23 cellular contexts compared by ENCODE assay signal in genomic region chr9:121622842-121623203, GRCh38. TPM values are rescaled to one million over a fixed set of nuclear protein-coding genes. Genes with fewer than 3 reads are reported as not detected.
A peak's percentile ranks its signal among the peaks of the same experiment; 100 is the strongest.
DNase-seq lines count a peak whose midpoint lies in the region; ATAC-seq and TF ChIP-seq lines count a peak whose summit lies in the region.
"Had no signal": no experiment of that assay in that cellular context is flagged by ENCODE, and none has a peak within 500 bp of the region (broad histone marks: within the 10 kb centered on the region; RNA-seq: fewer than 3 reads in every experiment).

No MANE protein-coding gene starts in this region.

- TF ChIP-seq POLR2A in uterus (IDR thresholded peaks at IDR 0.05) = no peak

- no peaks in the 10 kb centered on the region for H3K36me3 ChIP-seq in cardiac muscle cell
- H3K36me3 ChIP-seq in adipocyte (ENCODE audit: control insufficient read depth, insufficient read depth, low read length, severe bottlenecking) = no peaks in the 10 kb centered on the region
- H3K36me3 ChIP-seq in uterus = no peaks in the 10 kb centered on the region
- H3K36me3 ChIP-seq: ascending aorta, esophagus squamous epithelium had no signal

- TF ChIP-seq CTCF in cardiac muscle cell (IDR thresholded peaks at IDR 0.05; ENCODE audit: low read depth, low read length) (no peak), nephron (IDR thresholded peaks at IDR 0.05; ENCODE audit: unreplicated experiment in 3 of 3) (no peak), uterus (IDR thresholded peaks at IDR 0.05) (no peak)

- H3K9me3 Mint-ChIP-seq in nephron = no peaks in the 10 kb centered on the region
- no peaks in the 10 kb centered on the region for H3K9me3 Mint-ChIP-seq in T-cell
- H3K9me3 Mint-ChIP-seq: activated CD4-positive, alpha-beta memory T cell treated with anti-CD3 and anti-CD28 coated beads for 36 hours; activated naive CD4-positive, alpha-beta T cell treated with anti-CD3 and anti-CD28 coated beads for 36 hours; CD4-positive, alpha-beta T cell; effector memory CD8-positive, alpha-beta T cell; immature natural killer cell had no signal

- ATAC-seq in left ventricle myocardium superior = no peak
- no peak for ATAC-seq in GM18858 (IDR thresholded peaks at IDR 0.05; ENCODE audit: unreplicated experiment)
- no peak for ATAC-seq in T-cell (replicated peaks in 1 of 4)
- ATAC-seq: effector memory CD8-positive, alpha-beta T cell; Right ventricle myocardium inferior had no signal

- H3K27me3 Mint-ChIP-seq in nephron (ENCODE audit: low read depth) = peaks cover under 1% of the 10 kb centered on the region
- peaks cover 3 to 21% of the 10 kb centered on the region in 2 donors for H3K27me3 Mint-ChIP-seq in T-cell

- H3K4me3 ChIP-seq in cardiac muscle cell = no peak overlapping the region
- no peak overlapping the region for H3K4me3 ChIP-seq in adipocyte (ENCODE audit: low read length)
- H3K4me3 ChIP-seq in uterus = no peak overlapping the region
- H3K4me3 ChIP-seq: ascending aorta, esophagus squamous epithelium, skin epidermis had no signal

- H3K4me3 Mint-ChIP-seq in nephron (no peak overlapping the region), T-cell (no peak overlapping the region)
- H3K4me3 Mint-ChIP-seq: activated CD4-positive, alpha-beta memory T cell treated with anti-CD3 and anti-CD28 coated beads for 36 hours; activated naive CD4-positive, alpha-beta T cell treated with anti-CD3 and anti-CD28 coated beads for 36 hours; CD4-positive, alpha-beta T cell; effector memory CD8-positive, alpha-beta T cell; immature natural killer cell had no signal

- H3K27me3 ChIP-seq in cardiac muscle cell = no peaks in the 10 kb centered on the region
- H3K27me3 ChIP-seq in adipocyte (replicated peaks; ENCODE audit: control insufficient read depth, insufficient read depth, low read length) = peaks cover 5% of the 10 kb centered on the region
- H3K27me3 ChIP-seq in uterus = no peaks in the 10 kb centered on the region
- H3K27me3 ChIP-seq: ascending aorta, esophagus squamous epithelium had no signal

- H3K9me3 ChIP-seq in cardiac muscle cell (ENCODE audit: low read depth) = no peaks in the 10 kb centered on the region
- no peaks in the 10 kb centered on the region for H3K9me3 ChIP-seq in adipocyte (ENCODE audit: control insufficient read depth, low read length)
- H3K9me3 ChIP-seq in uterus = no peaks in the 10 kb centered on the region
- H3K9me3 ChIP-seq: ascending aorta, esophagus squamous epithelium had no signal

- intact Hi-C loops in left ventricle myocardium superior (cut with micrococcal nuclease) (no loop called here), uterus (cut with DNase I; ENCODE audit: low total_unique reads) (no loop called here)

- H3K27ac ChIP-seq in cardiac muscle cell = peak overlapping the region; percentile 71
- peak overlapping the region; percentile 41 to 42 for H3K27ac ChIP-seq in uterus
- H3K27ac ChIP-seq: ascending aorta had no signal

- POLR2A ChIA-PET in T-cell (lab: Charles Lee) = no interaction called here

- H3K4me1 Mint-ChIP-seq in nephron (peaks cover 40% of the 10 kb centered on the region), T-cell (no peaks in the 10 kb centered on the region)
- H3K4me1 Mint-ChIP-seq: immature natural killer cell had no signal

- DNase-seq in cardiac muscle cell (ENCODE audit: low read depth in 1 of 2, low spot score in 1 of 2) (no peak), left ventricle myocardium superior (no peak), adipocyte (ENCODE audit: low read depth) (peak; percentile 27), uterus (no peak), T-cell (no peak)
- no peak for DNase-seq in activated effector memory CD4-positive, alpha-beta T cell treated with Interleukin-2 at 50 U/mL for 16 hours
- DNase-seq: activated CD4-positive, alpha-beta memory T cell treated with anti-CD3 and anti-CD28 coated beads for 36 hours; activated naive CD4-positive, alpha-beta T cell treated with anti-CD3 and anti-CD28 coated beads for 36 hours; CD4-positive, alpha-beta T cell; DMS53; effector memory CD8-positive, alpha-beta T cell; esophagus squamous epithelium; head of caudate nucleus; immature natural killer cell; KG1; NCI-H1092 treated with DMSO at 0.1 percent for 48 hours; NCI-H510A treated with DMSO at 0.1 percent for 48 hours; stimulated activated CD4-positive, alpha-beta T cell treated with anti-CD3 and anti-CD28 coated beads, Interleukin-2, amount 100 ng/mL, for 48 hours had no signal

- CTCF ChIA-PET in T-cell (lab: Charles Lee) = no interaction called here

- no peaks in the 10 kb centered on the region for H3K36me3 Mint-ChIP-seq in nephron (ENCODE audit: low read depth)
- no peaks in the 10 kb centered on the region for H3K36me3 Mint-ChIP-seq in T-cell
- H3K36me3 Mint-ChIP-seq: activated CD4-positive, alpha-beta memory T cell treated with anti-CD3 and anti-CD28 coated beads for 36 hours; immature natural killer cell had no signal

- H3K27ac Mint-ChIP-seq in nephron = peak overlapping the region; percentile 54 to 95 (median 71)
- H3K27ac Mint-ChIP-seq in T-cell = no peak overlapping the region
- H3K27ac Mint-ChIP-seq: activated CD4-positive, alpha-beta memory T cell treated with anti-CD3 and anti-CD28 coated beads for 36 hours; activated naive CD4-positive, alpha-beta T cell treated with anti-CD3 and anti-CD28 coated beads for 36 hours; CD4-positive, alpha-beta T cell; effector memory CD8-positive, alpha-beta T cell; immature natural killer cell had no signal

- no peak overlapping the region for H3K9ac ChIP-seq in adipocyte (ENCODE audit: low read length)

- H3K4me1 ChIP-seq in cardiac muscle cell (ENCODE audit: low read depth) (peaks cover 12% of the 10 kb centered on the region), adipocyte (ENCODE audit: control insufficient read depth, insufficient read depth, low read length) (peaks cover 12% of the 10 kb centered on the region), uterus (peaks cover 0 to 3% of the 10 kb centered on the region in 2 donors)
- H3K4me1 ChIP-seq: ascending aorta had no signal

RNA-seq across cellular contexts. Expression of gene DAB2IP, which starts 28.6 kb away (rescaled TPM):
- 105 TPM in 2 replicates for total RNA-seq in cardiac muscle cell
- 25.7 and 31.7 TPM in 2 replicates for polyA plus RNA-seq in cardiac muscle cell
- 54.8 TPM for total RNA-seq in left ventricle myocardium superior
- total RNA-seq in uterus = 100 to 1,000 TPM in 1 of 4 donors, 10 to 100 TPM in 3; 22.0 to 139 (median 31.6) TPM
- under 1 TPM in 4 of 5 donors, not detected in 1; 0.22 to 0.53 (median 0.34) TPM for total RNA-seq in T-cell
- total RNA-seq: activated CD4-positive, alpha-beta memory T cell treated with anti-CD3 and anti-CD28 coated beads for 36 hours had no signal

Comparison
In these comparisons a context has a peak if more than half of its experiments do, and no peak if none do; other contexts are left out.
1. H3K27ac Mint-ChIP-seq: peak in nephron (3 of 3); none in T-cell (0 of 2).
2. RNA of gene DAB2IP, which starts 28.6 kb away (total RNA-seq): 105 TPM in cardiac muscle cell, 54.8 TPM in left ventricle myocardium superior (single experiment) and 22.0 to 139 TPM in uterus; 0.22 to 0.53 TPM in T-cell; every median in the first group is over 10 times any median in the second.